In genomic region chr11:76161261-76161961, GRCh38 we compare ENCODE assay signal across 13 cellular contexts. TPM values are rescaled to one million over a fixed set of nuclear protein-coding genes. Genes with fewer than 3 reads are reported as not detected.
DNase-seq lines count a peak whose midpoint lies in the region; ATAC-seq, FAIRE-seq and TF ChIP-seq lines count a peak whose summit lies in the region.
"Had no signal": no experiment of that assay in that cellular context is flagged by ENCODE, and none has a peak within 500 bp of the region (broad histone marks: within the 10 kb centered on the region; RNA-seq: fewer than 3 reads in every experiment).

No MANE protein-coding gene starts in this region.

- TF ChIP-seq EP300 in HepG2 (IDR thresholded peaks at IDR 0.05; ENCODE audit: low read depth in 2 of 2, low read length in 2 of 2), result no peak
- no peak for TF ChIP-seq EP300 in HepG2 (CRISPR knock-in tag; IDR thresholded peaks at IDR 0.05; ENCODE audit: borderline replicate concordance)

- H3K4me1 ChIP-seq in body of pancreas (peaks cover 36% of the 10 kb centered on the region), HepG2 (ENCODE audit: insufficient read depth, low read length) (peaks cover 48% of the 10 kb centered on the region)

- ATAC-seq in HG02678 (IDR thresholded peaks at IDR 0.05; ENCODE audit: unreplicated experiment) (peak; percentile 41), body of pancreas (peak; percentile 26), HepG2 (peak; percentile 26)
- ATAC-seq: activated naive CD8-positive, alpha-beta T cell treated with anti-CD3 and anti-CD28 coated beads, Interleukin-2, amount 50 U/mL, for 24 hours; GM12878 had no signal

- in situ Hi-C loops in HepG2 (cut with HindIII; ENCODE audit: extremely low pct_ligation_motif_present, low pct_unique_long_range_greater_than_20kb), result no loop called here

- H3K27me3 ChIP-seq in body of pancreas (no peaks in the 10 kb centered on the region), HepG2 (ENCODE audit: control insufficient read depth in 1 of 2, insufficient read depth in 2 of 2, low read length in 2 of 2) (peaks cover 14 to 59% of the 10 kb centered on the region in 2 experiments; a peak in 4 of 5 replicates)

- no peak overlapping the region for H3K4me3 ChIP-seq in body of pancreas
- peak overlapping the region in 2 of 3 experiments; percentile 19 to 54; a peak in 1 of 6 replicates for H3K4me3 ChIP-seq in HepG2 (replicated peaks in 1 of 3; ENCODE audit: insufficient read depth in 1 of 3, low read depth in 2 of 3, low read length in 3 of 3)
- H3K4me3 ChIP-seq: GM12878 had no signal

- TF ChIP-seq RAD21 in HepG2 (CRISPR knock-in tag; IDR thresholded peaks at IDR 0.05), result no peak

- intact Hi-C loops in body of pancreas (cut with DNase I), result no loop called here
- intact Hi-C loops in HepG2 (cut with micrococcal nuclease; ENCODE audit: unreplicated experiment), result no loop called here

- DNase-seq in AG08395 (ENCODE audit: low spot score) (peak; percentile 52), body of pancreas (no peak), HepG2 (ENCODE audit: low spot score) (no peak), NCI-H526 (lab: John Stamatoyannopoulos, UW) (no peak), HuH-7 (ENCODE audit: low spot score) (no peak), amygdala (lab: John Stamatoyannopoulos, UW) (no peak), activated gamma-delta T cell (lab: John Stamatoyannopoulos, UW) (no peak)
- DNase-seq: activated naive CD8-positive, alpha-beta T cell treated with anti-CD3 and anti-CD28 coated beads, Interleukin-2, amount 50 U/mL, for 24 hours had no signal

- H3K36me3 ChIP-seq in body of pancreas (replicated peaks in 1 of 2; ENCODE audit: insufficient read depth in 1 of 2, low read depth in 2 of 2) (no peaks in the 10 kb centered on the region), HepG2 (replicated peaks in 1 of 2; ENCODE audit: control insufficient read depth in 1 of 2, insufficient read depth in 2 of 2, low read length in 2 of 2) (no peaks in the 10 kb centered on the region)

- H3K27ac ChIP-seq in body of pancreas (peak overlapping the region in 1 of 4 donors; percentile 58), HepG2 (ENCODE audit: extremely low read length, insufficient read depth, low read length) (no peak overlapping the region)
- H3K27ac ChIP-seq: C4-2B had no signal

- POLR2A ChIA-PET in HepG2 (lab: Yijun Ruan, JAX), result no interaction called here

- FAIRE-seq in HepG2 (lab: Jason Lieb, UNC), result no peak
- FAIRE-seq: GM12878, small intestine had no signal

- CTCF ChIA-PET in HepG2 (lab: Yijun Ruan, JAX; ENCODE audit: low intra/inter-chr PET ratio, low total read pairs), result no interaction called here

- H3K4me2 ChIP-seq in HepG2 (ENCODE audit: low read depth, low read length), result peak overlapping the region; percentile 55; the same call in 1 of the 2 replicates

- no TSS peak for BruUV-seq in HepG2 (replicated peaks; lab: Mats Ljungman, UMichigan)

- H3K9me3 ChIP-seq in body of pancreas, result no peaks in the 10 kb centered on the region
- no peaks in the 10 kb centered on the region for H3K9me3 ChIP-seq in HepG2 (ENCODE audit: low read length)

- no peak overlapping the region for H2AFZ ChIP-seq in HepG2 (ENCODE audit: low read length)

- no peak overlapping the region for H3K9ac ChIP-seq in HepG2 (ENCODE audit: insufficient read depth, low read depth, low read length)

- no peaks in the 10 kb centered on the region for H4K20me1 ChIP-seq in HepG2 (ENCODE audit: insufficient read depth, low read length)

- TF ChIP-seq POLR2A in body of pancreas (IDR thresholded peaks at IDR 0.05), result no peak
- no peak for TF ChIP-seq POLR2A in HepG2 (IDR thresholded peaks at IDR 0.05; ENCODE audit: insufficient read depth in 1 of 2, low read depth in 2 of 2, low read length in 2 of 2)

- H3K79me2 ChIP-seq in HepG2 (ENCODE audit: insufficient read depth, low read length), result no peaks in the 10 kb centered on the region

- TF ChIP-seq CTCF in body of pancreas (IDR thresholded peaks at IDR 0.05), result no peak
- TF ChIP-seq CTCF in HepG2 (CRISPR knock-in tag; IDR thresholded peaks at IDR 0.05), result no peak

- WGBS in body of pancreas, 2 donors, result 39 to 40% methylated on average over 11 to 18 of the region's 24 CpGs
- WGBS in HepG2 (ENCODE audit: low lambda C conversion rate), result 0% methylated on average over 10 of the region's 24 CpGs

TF ChIP-seq in HepG2, 621 proteins besides CTCF, POLR2A, EP300 and RAD21:
- TF ChIP-seq TBX3 (IDR thresholded peaks at IDR 0.05; ENCODE audit: borderline replicate concordance), result no peak
- TF ChIP-seq SAP130 (CRISPR knock-in tag; IDR thresholded peaks at IDR 0.05; ENCODE audit: low read depth), result no peak
- 0 out of 2 replicates have a peak, but pooled peaks have one; percentile 33 for TF ChIP-seq PCBP1 (IDR thresholded peaks at IDR 0.05; ENCODE audit: borderline replicate concordance, low read depth, low read length)

RNA-seq across cellular contexts. Expression of gene WNT11, which starts 44.9 kb away (rescaled TPM):
- total RNA-seq in body of pancreas (10 to 100 TPM in 1 of 2 donors, 1 to 10 TPM in 1; 4.2 to 23.4 TPM), HepG2 (2016; rRNA removed; fragmentation: Illumina TruSeq; extraction: Trizol) (0.66 TPM in 1 of 2 replicates, not detected in the other)
- total RNA-seq in HepG2 (2016; cell fraction: cytosol; rRNA removed; fragmentation: Illumina TruSeq; extraction: Trizol; ENCODE audit: low read depth), result 0.51 TPM in 1 of 2 replicates, not detected in the other
- 0.18 and 0.71 TPM in 2 replicates for total RNA-seq in HepG2 (2016; cell fraction: insoluble cytoplasmic fraction; rRNA removed; fragmentation: Illumina TruSeq; extraction: Trizol)
- total RNA-seq in HepG2 (2016; cell fraction: membrane; rRNA removed; fragmentation: Illumina TruSeq; extraction: Trizol), result 0.21 and 0.25 TPM in 2 replicates
- 0.50 and 0.69 TPM in 2 replicates for total RNA-seq in HepG2 (2016; cell fraction: nucleus; rRNA removed; fragmentation: Illumina TruSeq; extraction: Trizol)
- polyA plus RNA-seq in HepG2 (2011; rRNA removed), result 0.34 and 0.42 TPM in 2 replicates
- polyA plus RNA-seq in HepG2 (2011; cell fraction: cytosol; rRNA removed), result 0.44 and 0.47 TPM in 2 replicates
- polyA plus RNA-seq in HepG2 (2011; cell fraction: nucleus; rRNA removed), result 0.74 and 1.2 TPM in 2 replicates
- 0.16 and 0.33 TPM in 2 replicates for polyA plus RNA-seq in HepG2 (2012)
- 0.09 and 0.11 TPM in 2 replicates for polyA plus RNA-seq in HepG2 (2016; cell fraction: cytosol; fragmentation: Illumina TruSeq; extraction: Trizol; ENCODE audit: low read depth)
- 0.16 and 0.44 TPM in 2 replicates for polyA plus RNA-seq in HepG2 (2016; cell fraction: insoluble cytoplasmic fraction; fragmentation: Illumina TruSeq; extraction: Trizol; ENCODE audit: low read depth)
- not detected in 2 replicates for polyA plus RNA-seq in HepG2 (2016; cell fraction: membrane; fragmentation: Illumina TruSeq; extraction: Trizol; ENCODE audit: low read depth)
- 0.95 and 1.1 TPM in 2 replicates for polyA plus RNA-seq in HepG2 (2016; cell fraction: nucleus; fragmentation: Illumina TruSeq; extraction: Trizol; ENCODE audit: insufficient read depth, low read depth)
- 1.5 and 1.6 TPM in 2 replicates for polyA minus RNA-seq in HepG2 (2011; rRNA and poly(A)+ RNA removed; ENCODE audit: low replicate concordance)
- 1.7 TPM in 1 of 2 replicates, not detected in the other for polyA minus RNA-seq in HepG2 (2011; cell fraction: cytosol; rRNA and poly(A)+ RNA removed)
- polyA minus RNA-seq in HepG2 (2011; cell fraction: nucleus; rRNA and poly(A)+ RNA removed), result not detected in 2 replicates
- total RNA-seq: epithelial cell of proximal tubule, GM12878 had no signal

Comparison
In these comparisons a context has a peak if more than half of its experiments do, and no peak if none do; other contexts are left out.
1. H3K4me3 ChIP-seq: peak in HepG2 (2 of 3); none in body of pancreas (0 of 2).
2. Peak in every context shown above with its lines, with median percentiles within 50 percentile points of each other: ATAC-seq.